Comparison of ENCODE assay signal across 10 cellular contexts in the genomic region with DNA sequence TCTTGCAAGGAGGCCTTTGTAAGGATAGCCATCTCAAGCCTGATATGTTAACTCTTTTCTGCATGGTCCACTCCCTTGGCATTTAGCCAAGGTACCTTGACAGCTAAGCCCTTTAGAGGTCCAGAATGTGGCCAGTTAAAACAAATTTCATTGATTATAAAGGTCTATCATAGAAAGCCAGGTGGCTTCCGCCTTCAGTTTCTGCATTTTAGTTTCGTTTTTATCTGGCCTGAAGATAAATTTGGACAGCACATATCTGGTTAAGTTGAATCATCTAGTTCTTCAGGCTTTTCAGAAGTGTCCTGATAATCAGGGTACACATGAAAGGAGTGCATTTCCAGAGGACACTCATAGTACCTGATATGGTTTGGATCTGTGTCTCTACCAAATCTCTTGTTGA. TPM values are rescaled to one million over a fixed set of nuclear protein-coding genes. Genes with fewer than 3 reads are reported as not detected.
DNase-seq lines count a peak whose midpoint lies in the region; ATAC-seq and TF ChIP-seq lines count a peak whose summit lies in the region.
"Had no signal": no experiment of that assay in that cellular context is flagged by ENCODE, and none has a peak within 500 bp of the region (broad histone marks: within the 10 kb centered on the region; RNA-seq: fewer than 3 reads in every experiment).

No MANE protein-coding gene starts in this region.

- peaks cover 20% of the 10 kb centered on the region; the same call in 1 of the 2 replicates for H3K4me1 ChIP-seq in GM23338 (ENCODE audit: insufficient read depth)

- H3K9me3 Mint-ChIP-seq in activated T-cell treated with anti-CD3 and anti-CD28 coated beads, Interleukin-2, amount 50 U/mL, for 24 hours, result peaks cover 5% of the 10 kb centered on the region
- no peaks in the 10 kb centered on the region for H3K9me3 Mint-ChIP-seq in activated T-cell treated with anti-CD3 and anti-CD28 coated beads, Interleukin-2, amount 50 U/mL, for 72 hours
- H3K9me3 Mint-ChIP-seq in GM23338, result no peaks in the 10 kb centered on the region; the same call in 1 of the 3 replicates

- H3K27me3 Mint-ChIP-seq in activated T-cell treated with anti-CD3 and anti-CD28 coated beads, Interleukin-2, amount 50 U/mL, for 24 hours, result no peaks in the 10 kb centered on the region
- H3K27me3 Mint-ChIP-seq in activated T-cell treated with anti-CD3 and anti-CD28 coated beads, Interleukin-2, amount 50 U/mL, for 72 hours (ENCODE audit: low read depth), result no peaks in the 10 kb centered on the region
- peaks cover 4% of the 10 kb centered on the region for H3K27me3 Mint-ChIP-seq in GM23338 (ENCODE audit: insufficient read depth, low read depth, poor library complexity)

- peak overlapping the region; percentile 60 for H3K27ac Mint-ChIP-seq in activated T-cell treated with anti-CD3 and anti-CD28 coated beads, Interleukin-2, amount 50 U/mL, for 24 hours
- no peak overlapping the region for H3K27ac Mint-ChIP-seq in activated T-cell treated with anti-CD3 and anti-CD28 coated beads, Interleukin-2, amount 50 U/mL, for 72 hours
- H3K27ac Mint-ChIP-seq in GM23338, result no peak overlapping the region

- H3K4me3 ChIP-seq in GM23338, result no peak overlapping the region

- no peak overlapping the region for H3K4me3 Mint-ChIP-seq in activated T-cell treated with anti-CD3 and anti-CD28 coated beads, Interleukin-2, amount 50 U/mL, for 24 hours
- H3K4me3 Mint-ChIP-seq in activated T-cell treated with anti-CD3 and anti-CD28 coated beads, Interleukin-2, amount 50 U/mL, for 72 hours, result no peak overlapping the region
- H3K4me3 Mint-ChIP-seq in GM23338, result no peak overlapping the region

- H3K36me3 Mint-ChIP-seq in activated T-cell treated with anti-CD3 and anti-CD28 coated beads, Interleukin-2, amount 50 U/mL, for 24 hours (ENCODE audit: low read depth), result peaks cover 41% of the 10 kb centered on the region
- H3K36me3 Mint-ChIP-seq in activated T-cell treated with anti-CD3 and anti-CD28 coated beads, Interleukin-2, amount 50 U/mL, for 72 hours (ENCODE audit: insufficient read depth in 2 of 2), result peaks cover 4% of the 10 kb centered on the region in 2 donors
- H3K36me3 Mint-ChIP-seq in GM23338 (ENCODE audit: low read depth), result 0 out of 3 replicates have a peak, but pooled peaks cover 4% of the 10 kb centered on the region

- H3K27ac ChIP-seq in GM23338 (ENCODE audit: low read depth), result no peak overlapping the region
- H3K27ac ChIP-seq in substantia nigra (ENCODE audit: low read depth, low read length, poor library complexity, severe bottlenecking), result no peak overlapping the region

- no peak overlapping the region for H3K4me2 ChIP-seq in GM23338

- ATAC-seq in activated T-cell treated with anti-CD3 and anti-CD28 coated beads, Interleukin-2, amount 50 U/mL, for 72 hours (replicated peaks in 1 of 2), result no peak
- peak; percentile 87 for ATAC-seq in HG02642 (IDR thresholded peaks at IDR 0.05; ENCODE audit: poor library complexity, unreplicated experiment)
- peak; percentile 90 for ATAC-seq in HG03565 (IDR thresholded peaks at IDR 0.05; ENCODE audit: unreplicated experiment)
- no peak for ATAC-seq in GM23338

- in situ Hi-C loops in KBM-7 (cut with MboI; ENCODE audit: low pct_unique_long_range_greater_than_20kb, low sequenced_read_pairs), result no loop called here

- H3K9me2 ChIP-seq in GM23338 (ENCODE audit: insufficient read depth), result no peaks in the 10 kb centered on the region

- peaks cover 6% of the 10 kb centered on the region; the same call in 1 of the 2 replicates for H4K20me1 ChIP-seq in GM23338 (replicated peaks; ENCODE audit: insufficient read depth)

- peaks cover 20% of the 10 kb centered on the region for H3K4me1 Mint-ChIP-seq in activated T-cell treated with anti-CD3 and anti-CD28 coated beads, Interleukin-2, amount 50 U/mL, for 24 hours (ENCODE audit: low read depth)
- peaks cover 7% of the 10 kb centered on the region for H3K4me1 Mint-ChIP-seq in activated T-cell treated with anti-CD3 and anti-CD28 coated beads, Interleukin-2, amount 50 U/mL, for 72 hours (ENCODE audit: low read depth)
- H3K4me1 Mint-ChIP-seq in GM23338, result peaks cover 21% of the 10 kb centered on the region

- H3K27me3 ChIP-seq in GM23338 (ENCODE audit: insufficient read depth), result no peaks in the 10 kb centered on the region

- no peak overlapping the region for H2AFZ ChIP-seq in GM23338

- no peaks in the 10 kb centered on the region for H3K36me3 ChIP-seq in GM23338 (ENCODE audit: insufficient read depth)

- peaks cover 92% of the 10 kb centered on the region for H3K79me2 ChIP-seq in GM23338 (replicated peaks; ENCODE audit: insufficient read depth)

- no peaks in the 10 kb centered on the region for H3F3A ChIP-seq in GM23338 (replicated peaks; ENCODE audit: low read depth)

- TF ChIP-seq CTCF in GM23338 (conservative IDR thresholded peaks at IDR 0.05; ENCODE audit: low read depth in 2 of 2), result no peak

- no peak for DNase-seq in activated T-cell treated with anti-CD3 and anti-CD28 coated beads, Interleukin-2, amount 50 U/mL, for 24 hours
- DNase-seq in activated T-cell treated with anti-CD3 and anti-CD28 coated beads, Interleukin-2, amount 50 U/mL, for 72 hours, result no peak
- DNase-seq in GM23338 (ENCODE audit: low spot score) (no peak), KBM-7 (no peak), nucleus accumbens (lab: John Stamatoyannopoulos, UW) (no peak), substantia nigra (lab: John Stamatoyannopoulos, UW) (no peak)
- DNase-seq: activated CD4-positive, alpha-beta T cell treated with anti-CD3 and anti-CD28 coated beads, Interleukin-2, amount 50 U/mL, for 1 hour; left cardiac atrium had no signal

TF ChIP-seq in GM23338, 12 proteins besides CTCF, POLR2A, EP300 and RAD21 (continues in another document):
- no peak for TF ChIP-seq ZNF462 (CRISPR knock-in tag; IDR thresholded peaks at IDR 0.05)
- TF ChIP-seq ZNF331 (CRISPR knock-in tag; IDR thresholded peaks at IDR 0.05; ENCODE audit: low read depth), result no peak
- TF ChIP-seq ZNF114 (CRISPR knock-in tag; IDR thresholded peaks at IDR 0.05), result no peak
- no peak for TF ChIP-seq CREB1 (CRISPR knock-in tag; IDR thresholded peaks at IDR 0.05; ENCODE audit: low read depth)

RNA-seq across cellular contexts. Expression of gene ANKIB1, which starts 30.7 kb away (rescaled TPM):
- total RNA-seq in activated T-cell treated with anti-CD3 and anti-CD28 coated beads, Interleukin-2, amount 50 U/mL, for 72 hours, result 10 to 100 TPM; 48.8 to 57.1 TPM
- total RNA-seq in GM23338 (2014; rRNA removed; shearing (Covaris generic)), result 39.8 and 40.3 TPM in 2 replicates
- 17.1 and 19.1 TPM in 2 replicates for polyA plus RNA-seq in GM23338 (2016; fragmentation: Nextera tagmentation; extraction: Ambion mirVana)

RNA-seq across cellular contexts. Expression of gene KRIT1, which starts 30.8 kb away (rescaled TPM):
- total RNA-seq in activated T-cell treated with anti-CD3 and anti-CD28 coated beads, Interleukin-2, amount 50 U/mL, for 72 hours, result 10 to 100 TPM; 35.4 to 44.8 TPM
- 54.3 and 59.8 TPM in 2 replicates for total RNA-seq in GM23338 (2014; rRNA removed; shearing (Covaris generic))
- polyA plus RNA-seq in GM23338 (2016; fragmentation: Nextera tagmentation; extraction: Ambion mirVana), result 49.6 and 51.2 TPM in 2 replicates

Comparison
In these comparisons a context has a peak if more than half of its experiments do, and no peak if none do; other contexts are left out.
1. ATAC-seq: peak in HG02642 (single experiment) and HG03565 (single experiment); none in activated T-cell treated with anti-CD3 and anti-CD28 coated beads, Interleukin-2, amount 50 U/mL, for 72 hours (0 of 2) and GM23338 (single experiment).